16 cellular contexts compared by ENCODE assay signal in the genomic region with DNA sequence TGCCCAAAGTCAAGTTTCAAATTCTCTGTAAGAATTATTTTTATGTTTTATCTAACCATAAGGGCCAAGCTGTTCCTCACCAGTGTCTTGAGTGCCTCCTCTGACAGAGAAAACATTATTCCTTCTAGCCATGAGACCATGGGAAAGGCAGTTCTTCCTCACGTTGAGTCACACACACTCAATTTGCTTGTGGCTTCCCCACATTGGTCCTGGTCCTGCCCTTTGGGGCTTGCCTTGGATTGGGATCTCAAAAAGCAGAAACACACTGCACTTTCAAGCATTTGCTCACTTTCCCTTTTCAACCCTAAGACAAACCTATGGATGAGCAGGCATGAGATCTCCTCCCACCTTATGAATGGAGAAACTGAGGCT.
DNase-seq lines count a peak whose midpoint lies in the region; FAIRE-seq and TF ChIP-seq lines count a peak whose summit lies in the region.
"Had no signal": no experiment of that assay in that cellular context is flagged by ENCODE, and none has a peak within 500 bp of the region (broad histone marks: within the 10 kb centered on the region; RNA-seq: fewer than 3 reads in every experiment).

No MANE protein-coding gene starts in this region.

- DNase-seq in HFFc6: peak; percentile 8
- DNase-seq in chondrocyte (ENCODE audit: low spot score): no peak
- DNase-seq in neuronal stem cell (ENCODE audit: low spot score): no peak
- no peak for DNase-seq in urothelium cell line (ENCODE audit: low spot score)
- no peak for DNase-seq in posterior vena cava (ENCODE audit: low spot score)
- no peak for DNase-seq in NCI-H146 treated with DMSO at 0.1 percent for 48 hours (lab: John Stamatoyannopoulos, UW; ENCODE audit: unreplicated experiment)
- no peak for DNase-seq in GDM1 (lab: John Stamatoyannopoulos, UW)
- DNase-seq: C1 segment of cervical spinal cord; CD4-positive, alpha-beta T cell; DMS79; EL; HCEC 1CT had no signal

- H3K27ac ChIP-seq in neuronal stem cell (replicated peaks; ENCODE audit: low read length): no peak overlapping the region

- FAIRE-seq in urothelium cell line (lab: Jason Lieb, UNC): peak; percentile 82
- FAIRE-seq: A204.1, G401.6, GM12892 had no signal

- H3K4me3 ChIP-seq in neuronal stem cell (ENCODE audit: low read length in 2 of 2): no peak overlapping the region

- no peak overlapping the region for H4K91ac ChIP-seq in neuronal stem cell (ENCODE audit: low read depth, low read length, poor library complexity)

- H3K36me3 Mint-ChIP-seq in HFFc6 (ENCODE audit: low read depth) (no peaks in the 10 kb centered on the region), chondrocyte (ENCODE audit: low read depth) (no peaks in the 10 kb centered on the region)

- H3K14ac ChIP-seq in neuronal stem cell (ENCODE audit: low read length): no peak overlapping the region

- H3K27me3 Mint-ChIP-seq in HFFc6 (ENCODE audit: insufficient read depth): no peaks in the 10 kb centered on the region
- H3K27me3 Mint-ChIP-seq in chondrocyte (ENCODE audit: low read depth): no peaks in the 10 kb centered on the region
- H3K27me3 Mint-ChIP-seq: B cell; CD4-positive, alpha-beta T cell had no signal

- intact Hi-C loops in posterior vena cava (cut with DNase I): no loop called here

- H3K4me3 Mint-ChIP-seq in HFFc6 (no peak overlapping the region), chondrocyte (ENCODE audit: unreplicated experiment) (no peak overlapping the region)
- H3K4me3 Mint-ChIP-seq: B cell; CD4-positive, alpha-beta T cell had no signal

- no peaks in the 10 kb centered on the region for H3K27me3 ChIP-seq in neuronal stem cell (ENCODE audit: control insufficient read depth in 3 of 3, insufficient read depth in 3 of 3, low read depth in 1 of 3, low read length in 3 of 3)

- no peak overlapping the region for H2BK12ac ChIP-seq in neuronal stem cell (ENCODE audit: low read length)

- H2BK15ac ChIP-seq in neuronal stem cell (ENCODE audit: low read length): no peak overlapping the region

- no peak overlapping the region for H3K9ac ChIP-seq in neuronal stem cell (ENCODE audit: low read depth, low read length, poor library complexity)

- no CpG with 5 or more reads among the region's 1 CpG for WGBS in neuronal stem cell (ENCODE audit: extremely low coverage in 2 of 2, insufficient read length in 2 of 2, insufficient replicate concordance in 1 of 2), 2 donors

- no peak overlapping the region for H2BK120ac ChIP-seq in neuronal stem cell (ENCODE audit: low read depth, low read length)

- no peaks in the 10 kb centered on the region for H3K9me3 Mint-ChIP-seq in HFFc6
- peaks cover 5% of the 10 kb centered on the region for H3K9me3 Mint-ChIP-seq in chondrocyte (ENCODE audit: low read depth)
- H3K9me3 Mint-ChIP-seq: CD4-positive, alpha-beta T cell had no signal

- no peak overlapping the region for H3K18ac ChIP-seq in neuronal stem cell (ENCODE audit: low read length)

- H3K4me1 Mint-ChIP-seq in HFFc6 (ENCODE audit: low read depth): peaks cover 87% of the 10 kb centered on the region
- H3K4me1 Mint-ChIP-seq in chondrocyte (ENCODE audit: low read depth): peaks cover 60% of the 10 kb centered on the region
- H3K4me1 Mint-ChIP-seq: B cell had no signal

- no peak overlapping the region for H3K4me2 ChIP-seq in neuronal stem cell (ENCODE audit: insufficient read depth, low read length, poor library complexity, severe bottlenecking)

- peaks cover 0 to 3% of the 10 kb centered on the region in 2 donors for H3K4me1 ChIP-seq in neuronal stem cell (ENCODE audit: control insufficient read depth in 2 of 2, insufficient read depth in 1 of 2, low read depth in 1 of 2, low read length in 2 of 2)

- no peaks in the 10 kb centered on the region for H3K36me3 ChIP-seq in neuronal stem cell (replicated peaks in 1 of 2; ENCODE audit: control insufficient read depth in 2 of 2, insufficient read depth in 2 of 2, low read length in 2 of 2)

- TF ChIP-seq CTCF in HFFc6 (IDR thresholded peaks at IDR 0.05) (no peak), chondrocyte (IDR thresholded peaks at IDR 0.05) (no peak)

- H3K79me1 ChIP-seq in neuronal stem cell (ENCODE audit: low read depth, low read length): no peaks in the 10 kb centered on the region

- H2BK5ac ChIP-seq in neuronal stem cell (ENCODE audit: low read length): no peak overlapping the region

- H2AK5ac ChIP-seq in neuronal stem cell (ENCODE audit: low read depth, low read length): peak overlapping the region; percentile 49

- H3K23ac ChIP-seq in neuronal stem cell (ENCODE audit: low read depth, low read length, poor library complexity): no peak overlapping the region

- no peak overlapping the region for H4K8ac ChIP-seq in neuronal stem cell (ENCODE audit: low read depth, low read length)

- H3K9me3 ChIP-seq in neuronal stem cell (replicated peaks in 1 of 2; ENCODE audit: control insufficient read depth in 2 of 2, insufficient read depth in 1 of 2, low read depth in 1 of 2, low read length in 2 of 2): no peaks in the 10 kb centered on the region

- H3K4ac ChIP-seq in neuronal stem cell (ENCODE audit: low read length): peak overlapping the region; percentile 13

- H2AFZ ChIP-seq in neuronal stem cell (ENCODE audit: low read length): no peak overlapping the region

- peak overlapping the region; percentile 44 for H3K27ac Mint-ChIP-seq in HFFc6
- H3K27ac Mint-ChIP-seq in chondrocyte (ENCODE audit: unreplicated experiment): peak overlapping the region; percentile 30
- H3K27ac Mint-ChIP-seq: B cell; CD4-positive, alpha-beta T cell had no signal
